11 cellular contexts compared by ENCODE assay signal in the genomic region with DNA sequence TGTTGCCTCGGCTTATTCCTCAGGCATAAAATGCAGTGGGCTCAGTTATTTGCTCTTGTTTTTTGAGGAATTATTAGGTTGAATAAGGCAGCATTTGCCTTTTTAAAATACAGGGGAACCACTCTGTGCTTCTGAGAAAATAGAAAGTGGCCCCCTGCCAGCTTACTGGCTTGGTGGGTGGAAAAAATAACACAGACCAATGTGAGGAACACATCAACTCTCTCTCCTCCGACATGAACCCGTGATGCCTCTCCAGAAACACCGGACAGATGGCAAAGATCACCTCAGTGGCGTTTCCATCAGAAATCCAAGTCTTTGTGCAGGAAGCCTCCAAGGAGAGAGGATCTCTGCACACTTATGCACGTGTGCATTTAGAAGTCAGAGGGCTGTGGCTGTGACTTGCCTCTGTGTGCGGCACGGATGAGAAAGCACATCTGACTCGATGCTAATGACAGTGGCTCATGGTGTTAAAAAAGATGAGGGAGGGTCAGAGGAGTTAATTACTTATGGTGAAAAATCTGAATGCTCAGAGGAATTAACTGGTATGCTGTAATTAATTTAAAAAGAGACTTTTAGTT.
A peak's percentile ranks its signal among the peaks of the same experiment; 100 is the strongest.
DNase-seq lines count a peak whose midpoint lies in the region; ATAC-seq, FAIRE-seq and TF ChIP-seq lines count a peak whose summit lies in the region.
"Had no signal": no experiment of that assay in that cellular context is flagged by ENCODE, and none has a peak within 500 bp of the region (broad histone marks: within the 10 kb centered on the region; RNA-seq: fewer than 3 reads in every experiment).

No MANE protein-coding gene starts in this region.

- DNase-seq in CD4-positive, alpha-beta memory T cell, result peak in 2 of 5 donors; percentile 26 to 56
- peak; percentile 40 for DNase-seq in activated CD4-positive, alpha-beta T cell treated with anti-CD3 and anti-CD28 coated beads for 48 hours
- DNase-seq in endothelial cell of umbilical vein (ENCODE audit: low read depth, low spot score), result peak; percentile 38
- peak; percentile 32 for DNase-seq in retina
- no peak for DNase-seq in SK-N-DZ (ENCODE audit: low spot score)
- DNase-seq: NCI-H1436 treated with DMSO at 0.1 percent for 48 hours had no signal

- no peak for FAIRE-seq in endothelial cell of umbilical vein (lab: Jason Lieb, UNC)
- FAIRE-seq: H54 had no signal

- no peaks in the 10 kb centered on the region for H3K79me2 ChIP-seq in endothelial cell of umbilical vein (ENCODE audit: control insufficient read depth, insufficient read depth, low read length)

- dilution Hi-C loops in endothelial cell of umbilical vein (cut with MboI; ENCODE audit: extremely low pct_ligation_motif_present, low sequenced_read_pairs), result no loop called here

- POLR2A ChIA-PET in CD4-positive, alpha-beta memory T cell (lab: Charles Lee; ENCODE audit: partially characterized antibody), result interaction anchor here (1.1 to 10.1 kb wide), 6 partner anchors 8 to 114 kb away, joined by 3 to 115 read pairs (median 31); a partner anchor contains a TSS
- POLR2A ChIA-PET in endothelial cell of umbilical vein (lab: Charles Lee), result no interaction called here

- no peak overlapping the region for H3K4me2 ChIP-seq in endothelial cell of umbilical vein (ENCODE audit: insufficient read depth, low read length)

- H3K27me3 ChIP-seq in CD4-positive, alpha-beta memory T cell (ENCODE audit: insufficient read depth, low read length), result no peaks in the 10 kb centered on the region
- H3K27me3 ChIP-seq in endothelial cell of umbilical vein (ENCODE audit: control insufficient read depth in 2 of 2, insufficient read depth in 2 of 2, low read length in 2 of 2), result no peaks in the 10 kb centered on the region

- no peak overlapping the region for H3K4me3 ChIP-seq in CD4-positive, alpha-beta memory T cell (ENCODE audit: low read length in 2 of 2)
- H3K4me3 ChIP-seq in endothelial cell of umbilical vein (replicated peaks in 1 of 3; ENCODE audit: insufficient read depth in 1 of 3, low read depth in 1 of 3, low read length in 3 of 3), result no peak overlapping the region

- H3K9me1 ChIP-seq in endothelial cell of umbilical vein (replicated peaks; ENCODE audit: control insufficient read depth, extremely low read depth, insufficient read depth, low read length), result no peaks in the 10 kb centered on the region

- no peaks in the 10 kb centered on the region for H3K9me3 ChIP-seq in CD4-positive, alpha-beta memory T cell (ENCODE audit: control insufficient read depth in 1 of 2, low read length in 2 of 2)
- H3K9me3 ChIP-seq in endothelial cell of umbilical vein (replicated peaks; ENCODE audit: control insufficient read depth, insufficient read depth, low read length), result no peaks in the 10 kb centered on the region

- H3K27ac Mint-ChIP-seq in CD4-positive, alpha-beta memory T cell, result peak overlapping the region; percentile 87 to 97 (median 94)

- ATAC-seq in HG02623 (IDR thresholded peaks at IDR 0.05; ENCODE audit: unreplicated experiment) (no peak), HG02973 (IDR thresholded peaks at IDR 0.05; ENCODE audit: unreplicated experiment) (no peak), GM21737 (IDR thresholded peaks at IDR 0.05; ENCODE audit: unreplicated experiment) (no peak)
- ATAC-seq: left lobe of liver had no signal

- peaks cover 19 to 26% of the 10 kb centered on the region in 2 donors for H3K36me3 Mint-ChIP-seq in CD4-positive, alpha-beta memory T cell

- peak overlapping the region; percentile 15 for H2AFZ ChIP-seq in endothelial cell of umbilical vein (ENCODE audit: low read depth, low read length)

- intact Hi-C loops in CD4-positive, alpha-beta memory T cell (cut with micrococcal nuclease), result no loop called here
- intact Hi-C loops in endothelial cell of umbilical vein (cut with micrococcal nuclease), result no loop called here

- peaks cover 79 to 100% (median 91%) of the 10 kb centered on the region in 4 donors for H3K4me1 Mint-ChIP-seq in CD4-positive, alpha-beta memory T cell

- peak overlapping the region; percentile 54 for H3K27ac ChIP-seq in CD4-positive, alpha-beta memory T cell (ENCODE audit: low read depth, low read length)
- H3K27ac ChIP-seq in endothelial cell of umbilical vein (ENCODE audit: insufficient read depth, low read depth, low read length), result no peak overlapping the region

- no peaks in the 10 kb centered on the region for H3K36me3 ChIP-seq in CD4-positive, alpha-beta memory T cell (ENCODE audit: insufficient read depth, low read length)
- H3K36me3 ChIP-seq in endothelial cell of umbilical vein (ENCODE audit: control insufficient read depth in 2 of 2, extremely low read depth in 1 of 2, insufficient read depth in 2 of 2, low read length in 2 of 2), result no peaks in the 10 kb centered on the region

- BruUV-seq in endothelial cell of umbilical vein (replicated peaks; lab: Mats Ljungman, UMichigan), result no TSS peak

- no peaks in the 10 kb centered on the region for H3K27me3 Mint-ChIP-seq in CD4-positive, alpha-beta memory T cell

- peaks cover 96% of the 10 kb centered on the region for H3K4me1 ChIP-seq in CD4-positive, alpha-beta memory T cell (ENCODE audit: insufficient read depth, low read length)
- H3K4me1 ChIP-seq in endothelial cell of umbilical vein (ENCODE audit: control insufficient read depth, extremely low read depth, insufficient read depth, low read length), result peaks cover 13% of the 10 kb centered on the region

- TF ChIP-seq CTCF in endothelial cell of umbilical vein (IDR thresholded peaks at IDR 0.05; ENCODE audit: extremely low read depth in 1 of 2, insufficient read depth in 1 of 2, low read depth in 1 of 2, low read length in 2 of 2), result no peak

- H4K20me1 ChIP-seq in endothelial cell of umbilical vein (replicated peaks; ENCODE audit: control insufficient read depth, extremely low read depth, insufficient read depth, low read length), result no peaks in the 10 kb centered on the region

- no peak for TF ChIP-seq POLR2A in endothelial cell of umbilical vein (IDR thresholded peaks at IDR 0.05; ENCODE audit: low read depth, low read length)

- peaks cover 0 to 13% (median 3%) of the 10 kb centered on the region in 8 donors for H3K9me3 Mint-ChIP-seq in CD4-positive, alpha-beta memory T cell

- CTCF ChIA-PET in CD4-positive, alpha-beta memory T cell (lab: Charles Lee; ENCODE audit: partially characterized antibody), result interaction anchor here (3.8 kb wide), 1 partner anchor 40 kb away, joined by 30 read pairs; no protein-coding TSS in a partner anchor
- CTCF ChIA-PET in endothelial cell of umbilical vein (lab: Charles Lee), result no interaction called here

- H3K9ac ChIP-seq in endothelial cell of umbilical vein (replicated peaks; ENCODE audit: extremely low read depth, insufficient read depth, low read length), result no peak overlapping the region

- H3K4me3 Mint-ChIP-seq in CD4-positive, alpha-beta memory T cell, result peak overlapping the region; percentile 53 to 84 (median 69)

TF ChIP-seq in endothelial cell of umbilical vein, 7 proteins besides CTCF, POLR2A, EP300 and RAD21:
- TF ChIP-seq, protein P1, sequence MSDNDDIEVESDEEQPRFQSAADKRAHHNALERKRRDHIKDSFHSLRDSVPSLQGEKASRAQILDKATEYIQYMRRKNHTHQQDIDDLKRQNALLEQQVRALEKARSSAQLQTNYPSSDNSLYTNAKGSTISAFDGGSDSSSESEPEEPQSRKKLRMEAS (IDR thresholded peaks at IDR 0.05; ENCODE audit: insufficient read depth, insufficient read length), result no peak
- TF ChIP-seq POLR2AphosphoS5 (IDR thresholded peaks at IDR 0.05; ENCODE audit: insufficient read depth, low read depth, low read length) (no peak), FOS (IDR thresholded peaks at IDR 0.05; ENCODE audit: borderline replicate concordance, insufficient read depth, low read length) (no peak), EZH2 (IDR thresholded peaks at IDR 0.05; ENCODE audit: borderline replicate concordance, low read depth, low read length, severe bottlenecking) (no peak), MYC (IDR thresholded peaks at IDR 0.05; ENCODE audit: low read depth, low read length) (no peak), JUN (IDR thresholded peaks at IDR 0.05; ENCODE audit: borderline replicate concordance, insufficient read depth, insufficient read length, low read depth) (no peak)
TF ChIP-seq in endothelial cell of umbilical vein: peak in this region for 0.
